ENCODE assay signal across 26 cellular contexts in genomic region chr4:6967846-6968340, GRCh38.
"Had no signal": no experiment of that assay in that cellular context is flagged by ENCODE, and none has a peak within 500 bp of the region (broad histone marks: within the 10 kb centered on the region; RNA-seq: fewer than 3 reads in every experiment).

No MANE protein-coding gene starts in this region.

- H3K27me3 Mint-ChIP-seq: activated CD4-positive, alpha-beta memory T cell treated with anti-CD3 and anti-CD28 coated beads, Interleukin-2, amount 10 ng/mL, durations not matched to agents 7 days and 5 days; activated naive CD4-positive, alpha-beta T cell treated with anti-CD3 and anti-CD28 coated beads, Interleukin-2, amount 50 U/mL, for 24 hours; activated naive CD8-positive, alpha-beta T cell treated with anti-CD3 and anti-CD28 coated beads, Interleukin-2, amount 50 U/mL, for 24 hours; natural killer cell treated with Interleukin-12 subunit alpha and Interleukin-12 subunit beta and Interleukin-15 and Interleukin-18, amount 100 ng/mL, for 72 hours; progenitor cell of endocrine pancreas had no signal

- H3K36me3 ChIP-seq: breast epithelium, ovary had no signal

- ATAC-seq: activated CD4-positive, CD25-positive, alpha-beta regulatory T cell treated with anti-CD3 and anti-CD28 coated beads, Interleukin-2, amount 50 U/mL, for 24 hours; activated naive CD8-positive, alpha-beta T cell treated with anti-CD3 and anti-CD28 coated beads, Interleukin-2, amount 50 U/mL, for 24 hours; natural killer cell treated with Interleukin-12 subunit alpha and Interleukin-12 subunit beta and Interleukin-15 and Interleukin-18, amount 100 ng/mL, for 72 hours had no signal

- H3K9me3 ChIP-seq: breast epithelium, neutrophil, ovary, SK-N-SH, tibial nerve had no signal

- H3K4me1 ChIP-seq: breast epithelium had no signal

- H3K27me3 ChIP-seq: breast epithelium, hepatocyte, neutrophil, ovary, tibial nerve had no signal

- H3K9me3 Mint-ChIP-seq: activated CD4-positive, alpha-beta memory T cell treated with anti-CD3 and anti-CD28 coated beads, Interleukin-2, amount 10 ng/mL, durations not matched to agents 7 days and 5 days; activated naive CD4-positive, alpha-beta T cell treated with anti-CD3 and anti-CD28 coated beads, Interleukin-2, amount 50 U/mL, for 24 hours; activated naive CD8-positive, alpha-beta T cell treated with anti-CD3 and anti-CD28 coated beads, Interleukin-2, amount 50 U/mL, for 24 hours; natural killer cell treated with Interleukin-12 subunit alpha and Interleukin-12 subunit beta and Interleukin-15 and Interleukin-18, amount 100 ng/mL, for 72 hours; T-helper 1 cell treated with Interleukin-12 subunit alpha and Interleukin-12 subunit beta and Interleukin-4 antibody, amounts not matched to agents 30 μg/mL and 1 μg/mL, for 36 hours had no signal

- H3K4me3 Mint-ChIP-seq: activated CD4-positive, alpha-beta memory T cell treated with anti-CD3 and anti-CD28 coated beads, Interleukin-2, amount 10 ng/mL, durations not matched to agents 7 days and 5 days; activated naive CD4-positive, alpha-beta T cell treated with anti-CD3 and anti-CD28 coated beads, Interleukin-2, amount 50 U/mL, for 24 hours; activated naive CD8-positive, alpha-beta T cell treated with anti-CD3 and anti-CD28 coated beads, Interleukin-2, amount 50 U/mL, for 24 hours; natural killer cell treated with Interleukin-12 subunit alpha and Interleukin-12 subunit beta and Interleukin-15 and Interleukin-18, amount 100 ng/mL, for 72 hours; T-helper 1 cell treated with Interleukin-12 subunit alpha and Interleukin-12 subunit beta and Interleukin-4 antibody, amounts not matched to agents 30 μg/mL and 1 μg/mL, for 36 hours had no signal

- H3K36me3 Mint-ChIP-seq: natural killer cell treated with Interleukin-12 subunit alpha and Interleukin-12 subunit beta and Interleukin-15 and Interleukin-18, amount 100 ng/mL, for 72 hours had no signal

- H3K27ac Mint-ChIP-seq: activated CD4-positive, alpha-beta memory T cell treated with anti-CD3 and anti-CD28 coated beads, Interleukin-2, amount 10 ng/mL, durations not matched to agents 7 days and 5 days; activated naive CD4-positive, alpha-beta T cell treated with anti-CD3 and anti-CD28 coated beads, Interleukin-2, amount 50 U/mL, for 24 hours; activated naive CD8-positive, alpha-beta T cell treated with anti-CD3 and anti-CD28 coated beads, Interleukin-2, amount 50 U/mL, for 24 hours; progenitor cell of endocrine pancreas; T-helper 1 cell treated with Interleukin-12 subunit alpha and Interleukin-12 subunit beta and Interleukin-4 antibody, amounts not matched to agents 30 μg/mL and 1 μg/mL, for 36 hours had no signal

- H3K4me3 ChIP-seq: breast epithelium, hepatocyte, ovary, tibial nerve had no signal

- DNase-seq: activated CD4-positive, alpha-beta memory T cell treated with anti-CD3 and anti-CD28 coated beads, Interleukin-2, amount 10 ng/mL, durations not matched to agents 7 days and 5 days; activated CD4-positive, alpha-beta T cell treated with anti-CD3 and anti-CD28 coated beads for 48 hours; activated gamma-delta T cell treated with Interleukin-2 at 50 U/mL for 16 hours; activated naive CD8-positive, alpha-beta T cell treated with anti-CD3 and anti-CD28 coated beads, Interleukin-2, amount 50 U/mL, for 24 hours; activated T-cell treated with anti-CD3 and anti-CD28 coated beads, Interleukin-2, amount 50 U/mL, for 1 hour; amygdala; central memory CD4-positive, alpha-beta T cell; effector CD4-positive, alpha-beta T cell; islet precursor cell; ovary; SK-N-SH; stimulated activated CD4-positive, alpha-beta T cell treated with anti-CD3 and anti-CD28 coated beads, Interleukin-15, amount 100 ng/mL, for 24 hours; stimulated activated CD4-positive, alpha-beta T cell treated with anti-CD3 and anti-CD28 coated beads, Interleukin-2, amount 100 ng/mL, for 24 hours; stimulated activated naive CD4-positive, alpha-beta T cell treated with Interleukin-2 at 50 U/mL for 16 hours; SW 1271; T-helper 9 cell had no signal

- H3K27ac ChIP-seq: breast epithelium, hepatocyte, neutrophil, ovary, tibial nerve, VCaP had no signal
